In the genomic region with DNA sequence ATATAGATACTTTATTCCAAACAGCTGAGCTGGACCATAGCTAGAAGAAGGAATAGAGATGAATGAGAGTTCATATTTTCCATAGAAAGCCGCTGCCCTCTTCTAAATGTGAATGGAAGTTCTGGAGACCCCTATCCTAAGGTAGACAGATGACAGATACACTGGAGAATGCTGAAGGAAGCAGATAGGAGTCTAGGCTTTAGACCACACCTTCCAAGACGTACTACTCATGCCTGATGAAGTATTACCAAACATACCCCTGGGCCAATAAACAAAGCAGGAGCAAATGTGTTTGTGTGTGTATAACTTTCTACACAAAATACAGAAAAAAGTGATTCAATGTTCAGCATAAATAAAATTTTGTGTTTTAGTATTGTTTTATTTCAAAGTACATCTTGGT, we compare ENCODE assay signal across 24 cellular contexts. TPM values are rescaled to one million over a fixed set of nuclear protein-coding genes. Genes with fewer than 3 reads are reported as not detected.
"Had no signal": no experiment of that assay in that cellular context is flagged by ENCODE, and none has a peak within 500 bp of the region (broad histone marks: within the 10 kb centered on the region; RNA-seq: fewer than 3 reads in every experiment).

No MANE protein-coding gene starts in this region.

- H3K4me1 ChIP-seq: SJCRH30 had no signal

- DNase-seq: IMR-90, Karpas-422, KG1, MG63, NCI-H1092, NCI-H1105 treated with DMSO at 0.1 percent for 48 hours, NCI-H1417 treated with DMSO at 0.1 percent for 48 hours, NCI-H146, NCI-H1694 treated with DMSO at 0.1 percent for 48 hours, NCI-H1930, NCI-H2081, NCI-H2107, NCI-H2227 treated with DMSO at 0.1 percent for 48 hours, NCI-H524, NCI-H526 treated with DMSO at 0.1 percent for 48 hours, NCI-H748 treated with DMSO at 0.1 percent for 48 hours, SHP77 treated with DMSO at 0.1 percent for 48 hours, SJCRH30 had no signal

- H3K27me3 ChIP-seq: MG63, SJCRH30 had no signal

- H3K27ac ChIP-seq: RWPE1, SJCRH30 had no signal

- H3K4me3 ChIP-seq: MG63, SJCRH30 had no signal

- H3K36me3 ChIP-seq: MG63, SJCRH30 had no signal

- H3K9me3 ChIP-seq: MG63, SJCRH30 had no signal

- ATAC-seq: Panc1, Right ventricle myocardium inferior, SK-N-SH treated with all-trans-retinoic acid at 6 μM for 48 hours had no signal

RNA-seq across cellular contexts. Expression of gene SLC17A2, which starts 9.1 kb away (rescaled TPM):
- total RNA-seq: HT-29, IMR-90, NCI-H460, Right ventricle myocardium inferior, SJCRH30 had no signal
- polyA plus RNA-seq: IMR-90 had no signal
